8 cellular contexts compared by ENCODE assay signal in the genomic region with DNA sequence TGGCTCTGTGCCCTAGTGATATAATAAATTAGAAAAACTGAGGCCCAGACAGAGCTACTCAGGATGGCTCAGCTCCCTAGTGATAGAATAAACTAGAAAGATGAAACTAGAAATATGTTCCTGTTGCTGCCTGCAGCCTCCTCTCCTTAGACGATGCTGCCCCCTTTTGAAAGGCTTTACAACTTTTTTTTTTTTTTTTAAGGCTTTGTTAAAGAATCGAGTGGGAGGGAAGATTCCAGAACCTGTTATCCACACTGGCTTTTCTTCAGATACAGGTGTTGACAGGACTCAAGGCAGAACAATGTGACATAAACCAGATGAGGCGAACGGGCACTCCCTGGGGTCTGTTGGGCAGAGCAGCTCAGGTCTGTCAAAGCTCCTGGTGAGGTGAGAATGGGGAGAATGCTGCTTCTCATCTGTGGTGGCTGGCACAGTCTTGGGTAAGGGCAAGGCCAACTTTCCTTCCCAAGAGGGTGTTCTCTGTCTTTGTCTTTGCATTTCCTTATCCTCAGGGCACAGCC.
DNase-seq lines count a peak whose midpoint lies in the region; ATAC-seq, FAIRE-seq and TF ChIP-seq lines count a peak whose summit lies in the region.

No MANE protein-coding gene starts in this region.

- H3K27me3 ChIP-seq in H1 (replicated peaks in 1 of 4; ENCODE audit: control insufficient read depth in 3 of 4, extremely low read depth in 1 of 4, insufficient read depth in 3 of 4, low read length in 3 of 4) (no peaks in the 10 kb centered on the region), MG63 (peaks cover 3% of the 10 kb centered on the region; the same call in 1 of the 2 replicates)
- no peaks in the 10 kb centered on the region for H3K27me3 ChIP-seq in naive thymus-derived CD4-positive, alpha-beta T cell (ENCODE audit: control insufficient read depth in 2 of 2, insufficient read depth in 2 of 2, low read length in 2 of 2)
- no peaks in the 10 kb centered on the region for H3K27me3 ChIP-seq in effector memory CD4-positive, alpha-beta T cell (replicated peaks; ENCODE audit: control insufficient read depth, insufficient read depth, low read length, poor library complexity, severe bottlenecking)

- peak; percentile 85 to 86 for TF ChIP-seq RAD21 in H1 (IDR thresholded peaks at IDR 0.05 in 1 of 2, conservative IDR thresholded peaks at IDR 0.05 in 1 of 2; ENCODE audit: low read depth in 2 of 2, low read length in 2 of 2)

- DNase-seq in activated T-cell treated with anti-CD3 and anti-CD28 coated beads, Interleukin-2, amount 50 U/mL, for 72 hours: peak; percentile 18 to 20
- no peak for DNase-seq in activated T-cell treated with anti-CD3 and anti-CD28 coated beads for 4 hours
- peak; percentile 78 for DNase-seq in NCI-H510A treated with DMSO at 0.1 percent for 48 hours (lab: John Stamatoyannopoulos, UW)
- DNase-seq in H1 (ENCODE audit: low read depth in 1 of 2, low spot score in 2 of 2): peak in 1 of 2 experiments; percentile 52
- DNase-seq in naive thymus-derived CD4-positive, alpha-beta T cell: peak in 4 of 9 donors; percentile 16 to 39 (median 26)
- DNase-seq in central memory CD4-positive, alpha-beta T cell: no peak
- no peak for DNase-seq in MG63
- DNase-seq in effector memory CD4-positive, alpha-beta T cell: no peak

- H2AK5ac ChIP-seq in H1 (ENCODE audit: low read depth, low read length): peak overlapping the region; percentile 71; the same call in 1 of the 2 replicates

- H3K23me2 ChIP-seq in H1 (ENCODE audit: low read depth, low read length): no peaks in the 10 kb centered on the region

- H3K14ac ChIP-seq in H1 (ENCODE audit: insufficient read length): no peak overlapping the region

- H3K4me2 ChIP-seq in H1 (ENCODE audit: insufficient read depth in 1 of 2, low read depth in 2 of 2, low read length in 2 of 2): no peak overlapping the region

- no peak overlapping the region for H3K4me3 ChIP-seq in H1 (ENCODE audit: extremely low read depth in 1 of 4, insufficient read depth in 2 of 4, low read depth in 3 of 4, low read length in 4 of 4)
- no peak overlapping the region for H3K4me3 ChIP-seq in naive thymus-derived CD4-positive, alpha-beta T cell (ENCODE audit: low read length)
- H3K4me3 ChIP-seq in MG63: no peak overlapping the region
- no peak overlapping the region for H3K4me3 ChIP-seq in effector memory CD4-positive, alpha-beta T cell (ENCODE audit: insufficient read depth, low read depth, low read length, poor library complexity, severe bottlenecking)

- no peak for TF ChIP-seq EP300 in H1 (IDR thresholded peaks at IDR 0.05; ENCODE audit: borderline replicate concordance in 1 of 2, low read depth in 2 of 2, low read length in 2 of 2)

- 0 out of 2 replicates have a peak overlapping the region, but pooled peaks have one; percentile 53 for H2BK20ac ChIP-seq in H1 (ENCODE audit: low read length)

- no peak overlapping the region for H3K23ac ChIP-seq in H1 (ENCODE audit: insufficient read length)

- H3K4ac ChIP-seq in H1 (replicated peaks; ENCODE audit: insufficient read length, low read depth, low read length): no peak overlapping the region

- H3K4me1 Mint-ChIP-seq in activated T-cell treated with anti-CD3 and anti-CD28 coated beads, Interleukin-2, amount 50 U/mL, for 72 hours (ENCODE audit: low read depth): peaks cover 28% of the 10 kb centered on the region
- peaks cover 0 to 17% (median 4%) of the 10 kb centered on the region in 7 donors for H3K4me1 Mint-ChIP-seq in naive thymus-derived CD4-positive, alpha-beta T cell

- H2BK12ac ChIP-seq in H1 (ENCODE audit: low read depth, low read length): peak overlapping the region; percentile 91; the same call in 1 of the 2 replicates

- H3K27ac Mint-ChIP-seq in activated T-cell treated with anti-CD3 and anti-CD28 coated beads, Interleukin-2, amount 50 U/mL, for 72 hours: no peak overlapping the region
- H3K27ac Mint-ChIP-seq in naive thymus-derived CD4-positive, alpha-beta T cell: no peak overlapping the region

- no peak for TF ChIP-seq POLR2A in H1 (IDR thresholded peaks at IDR 0.05; ENCODE audit: control extremely low read depth in 1 of 2, low read depth in 2 of 2, low read length in 2 of 2)

- no peak overlapping the region for H3K27ac ChIP-seq in H1 (ENCODE audit: low read depth, low read length)
- H3K27ac ChIP-seq in naive thymus-derived CD4-positive, alpha-beta T cell (ENCODE audit: low read depth, low read length): no peak overlapping the region
- no peak overlapping the region for H3K27ac ChIP-seq in effector memory CD4-positive, alpha-beta T cell (ENCODE audit: insufficient read depth, low read length, poor library complexity, severe bottlenecking)

- H3K9me3 Mint-ChIP-seq in activated T-cell treated with anti-CD3 and anti-CD28 coated beads, Interleukin-2, amount 50 U/mL, for 72 hours: peaks cover 0 to 2% of the 10 kb centered on the region in 2 donors
- H3K9me3 Mint-ChIP-seq in naive thymus-derived CD4-positive, alpha-beta T cell: peaks cover 0 to 7% (median 2%) of the 10 kb centered on the region in 11 donors

- H3K4me3 Mint-ChIP-seq in activated T-cell treated with anti-CD3 and anti-CD28 coated beads, Interleukin-2, amount 50 U/mL, for 72 hours: no peak overlapping the region
- H3K4me3 Mint-ChIP-seq in naive thymus-derived CD4-positive, alpha-beta T cell: no peak overlapping the region

- intact Hi-C loops in naive thymus-derived CD4-positive, alpha-beta T cell (cut with micrococcal nuclease): loop anchor here (1.0 to 5.0 kb wide), 6 partner anchors 81 to 1049 kb away; a partner anchor contains a TSS

- H3K79me1 ChIP-seq in H1 (ENCODE audit: low read depth, low read length): no peaks in the 10 kb centered on the region; the same call in 1 of the 2 replicates

- H3K18ac ChIP-seq in H1 (ENCODE audit: extremely low read depth, low read length): no peak overlapping the region

- H3K36me3 Mint-ChIP-seq in activated T-cell treated with anti-CD3 and anti-CD28 coated beads, Interleukin-2, amount 50 U/mL, for 72 hours (ENCODE audit: insufficient read depth in 2 of 2): no peaks in the 10 kb centered on the region
- H3K36me3 Mint-ChIP-seq in naive thymus-derived CD4-positive, alpha-beta T cell: peaks cover 0 to 4% (median 0%) of the 10 kb centered on the region in 5 donors

- H2BK15ac ChIP-seq in H1 (ENCODE audit: low read length): peak overlapping the region; percentile 89

- H3K9ac ChIP-seq in H1 (replicated peaks in 1 of 4; ENCODE audit: extremely low read depth in 1 of 4, low read depth in 3 of 4, low read length in 3 of 4): no peak overlapping the region

- H4K8ac ChIP-seq in H1 (ENCODE audit: extremely low read depth, insufficient read depth, low read length): no peak overlapping the region

- POLR2A ChIA-PET in H1 (lab: Charles Lee; ENCODE audit: partially characterized antibody): interaction anchor here (0.6 to 1.3 kb wide), 5 partner anchors 8 to 430 kb away, joined by 3 to 5 read pairs (median 3); no protein-coding TSS in a partner anchor
- POLR2A ChIA-PET in naive thymus-derived CD4-positive, alpha-beta T cell (lab: Charles Lee): no interaction called here

- no peak overlapping the region for H4K5ac ChIP-seq in H1 (ENCODE audit: insufficient read length, low read depth, low read length)

- no peak overlapping the region for H2AFZ ChIP-seq in H1 (ENCODE audit: low read length)

- H3K9me3 ChIP-seq in H1 (ENCODE audit: insufficient read depth in 2 of 2, low read depth in 1 of 2, low read length in 1 of 2) (no peaks in the 10 kb centered on the region), MG63 (no peaks in the 10 kb centered on the region)
- peaks cover 0 to 3% (median 0%) of the 10 kb centered on the region in 3 experiments for H3K9me3 ChIP-seq in naive thymus-derived CD4-positive, alpha-beta T cell (ENCODE audit: control insufficient read depth in 2 of 3, low read length in 3 of 3)
- H3K9me3 ChIP-seq in effector memory CD4-positive, alpha-beta T cell (ENCODE audit: control insufficient read depth, low read length): peaks cover under 1% of the 10 kb centered on the region

- ATAC-seq in activated T-cell treated with anti-CD3 and anti-CD28 coated beads, Interleukin-2, amount 50 U/mL, for 72 hours (replicated peaks in 1 of 2): peak; percentile 66 to 68
- peak; percentile 24 for ATAC-seq in naive thymus-derived CD4-positive, alpha-beta T cell

- WGBS in H1 (ENCODE audit: extremely low coverage in 1 of 2, insufficient coverage in 1 of 2, insufficient read length in 1 of 2, insufficient replicate concordance in 2 of 2, low coverage in 1 of 2, low lambda C conversion rate in 2 of 2, missing lambda C conversion rate in 1 of 2), 2 experiments: 50% methylated on average over 4 of the region's 4 CpGs; no CpG with 5 or more reads in 1 of the 2 experiments

- H2BK120ac ChIP-seq in H1 (replicated peaks; ENCODE audit: low read depth, low read length): no peak overlapping the region

- no peak for FAIRE-seq in H1 (lab: Jason Lieb, UNC)

- H3K27me3 Mint-ChIP-seq in activated T-cell treated with anti-CD3 and anti-CD28 coated beads, Interleukin-2, amount 50 U/mL, for 72 hours (ENCODE audit: low read depth): peaks cover 16% of the 10 kb centered on the region
- peaks cover 0 to 10% (median 5%) of the 10 kb centered on the region in 5 donors for H3K27me3 Mint-ChIP-seq in naive thymus-derived CD4-positive, alpha-beta T cell

- H4K20me1 ChIP-seq in H1 (replicated peaks in 1 of 2; ENCODE audit: control insufficient read depth in 1 of 2, insufficient read depth in 2 of 2, low read length in 2 of 2): peaks cover 0 to 2% of the 10 kb centered on the region in 2 experiments

- no peaks in the 10 kb centered on the region for H3K36me3 ChIP-seq in H1 (ENCODE audit: control insufficient read depth in 2 of 4, insufficient read depth in 4 of 4, low read length in 3 of 4)
- no peaks in the 10 kb centered on the region for H3K36me3 ChIP-seq in naive thymus-derived CD4-positive, alpha-beta T cell (ENCODE audit: control insufficient read depth in 2 of 3, insufficient read depth in 3 of 3, low read length in 3 of 3)
- H3K36me3 ChIP-seq in MG63: no peaks in the 10 kb centered on the region
- H3K36me3 ChIP-seq in effector memory CD4-positive, alpha-beta T cell (ENCODE audit: control insufficient read depth, insufficient read depth, low read length): no peaks in the 10 kb centered on the region

- peaks cover 4 to 8% (median 6%) of the 10 kb centered on the region in 4 experiments for H3K4me1 ChIP-seq in H1 (replicated peaks in 1 of 4; ENCODE audit: control insufficient read depth in 3 of 4, insufficient read depth in 4 of 4, low read length in 3 of 4)
- H3K4me1 ChIP-seq in naive thymus-derived CD4-positive, alpha-beta T cell (ENCODE audit: control insufficient read depth in 2 of 2, insufficient read depth in 2 of 2, low read length in 2 of 2): no peaks in the 10 kb centered on the region
- H3K4me1 ChIP-seq in effector memory CD4-positive, alpha-beta T cell (ENCODE audit: control insufficient read depth, insufficient read depth, low read length, poor library complexity, severe bottlenecking): no peaks in the 10 kb centered on the region

- H3K56ac ChIP-seq in H1 (replicated peaks; ENCODE audit: insufficient read length, low read depth, low read length): no peak overlapping the region

- H2BK5ac ChIP-seq in H1 (ENCODE audit: low read depth, low read length): peak overlapping the region; percentile 86

- H4K91ac ChIP-seq in H1 (replicated peaks; ENCODE audit: insufficient read length, low read length): no peak overlapping the region

- CTCF ChIA-PET in H1 (lab: Charles Lee; ENCODE audit: partially characterized antibody): interaction anchor here (0.6 to 6.1 kb wide), 77 partner anchors 8 to 723 kb away, joined by 3 to 76 read pairs (median 4); no protein-coding TSS in a partner anchor
- CTCF ChIA-PET in naive thymus-derived CD4-positive, alpha-beta T cell (lab: Charles Lee): interaction anchor here (0.6 to 1.5 kb wide), 7 partner anchors 10 to 1136 kb away, joined by 3 to 6 read pairs (median 4); no protein-coding TSS in a partner anchor

- peak in 2 of 3 experiments; percentile 54 to 58; a peak in 2 of 4 replicates for TF ChIP-seq CTCF in H1 (IDR thresholded peaks at IDR 0.05; ENCODE audit: control extremely low read depth in 1 of 3, insufficient read depth in 1 of 3, low read depth in 1 of 3, low read length in 3 of 3)

- peaks cover 0 to 7% of the 10 kb centered on the region in 2 experiments; a peak in 1 of 4 replicates for H3K79me2 ChIP-seq in H1 (ENCODE audit: control insufficient read depth in 1 of 2, insufficient read depth in 2 of 2, low read length in 2 of 2)

Comparison
In these comparisons a context has a peak if more than half of its experiments do, and no peak if none do; other contexts are left out.
1. DNase-seq: peak in activated T-cell treated with anti-CD3 and anti-CD28 coated beads, Interleukin-2, amount 50 U/mL, for 72 hours (2 of 2) and NCI-H510A treated with DMSO at 0.1 percent for 48 hours (single experiment); none in activated T-cell treated with anti-CD3 and anti-CD28 coated beads for 4 hours (single experiment), central memory CD4-positive, alpha-beta T cell (single experiment), MG63 (single experiment) and effector memory CD4-positive, alpha-beta T cell (0 of 3).